ENCODE assay signal across 1 cellular context in genomic region chr3:127857270-127857801, GRCh38.
TF ChIP-seq lines count a peak whose summit lies in the region.

No MANE protein-coding gene starts in this region.

TF ChIP-seq in neural cell, 6 proteins besides CTCF, POLR2A, EP300 and RAD21 (continued from another document):
- TF ChIP-seq REST (IDR thresholded peaks at IDR 0.05; ENCODE audit: borderline replicate concordance) (no peak), SMC3 (conservative IDR thresholded peaks at IDR 0.05; ENCODE audit: poor library complexity) (peak; percentile 21)
